Comparison of ENCODE assay signal across 24 cellular contexts in the genomic region with DNA sequence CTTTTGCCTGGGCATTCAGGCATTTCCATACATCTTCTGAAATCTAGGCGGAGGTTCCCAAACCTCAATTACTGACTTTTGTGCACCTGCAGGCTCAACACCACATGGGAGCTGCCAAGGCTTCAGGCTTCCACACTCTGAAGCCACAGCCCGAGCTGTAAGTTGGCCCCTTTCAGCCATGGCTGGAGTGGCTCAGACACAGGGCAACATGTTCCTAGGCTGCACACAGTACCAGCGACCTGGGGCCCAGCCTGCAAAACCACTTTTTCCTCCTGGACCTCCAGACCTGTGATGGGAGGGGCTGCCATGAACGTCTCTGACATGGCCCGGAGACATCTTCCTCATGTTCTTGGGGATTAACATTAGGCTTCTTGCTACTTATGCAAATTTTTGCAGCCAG.
"Had no signal": no experiment of that assay in that cellular context is flagged by ENCODE, and none has a peak within 500 bp of the region (broad histone marks: within the 10 kb centered on the region; RNA-seq: fewer than 3 reads in every experiment).

No MANE protein-coding gene starts in this region.

- DNase-seq: stimulated activated CD4-positive, alpha-beta T cell treated with anti-CD3 and anti-CD28 coated beads, Interleukin-2, amount 100 ng/mL, for 48 hours; stimulated activated CD4-positive, alpha-beta T cell treated with anti-CD3 and anti-CD28 coated beads, Interleukin-4, amount 100 ng/mL, for 1 hour; stimulated activated CD4-positive, alpha-beta T cell treated with anti-CD3 and anti-CD28 coated beads, Interleukin-4, amount 100 ng/mL, for 24 hours; stimulated activated CD4-positive, alpha-beta T cell treated with anti-CD3 and anti-CD28 coated beads, Interleukin-4, amount 100 ng/mL, for 4 hours; stimulated activated CD8-positive, alpha-beta memory T cell treated with anti-CD3 and anti-CD28 coated beads, Interleukin-4, amount 100 ng/mL, for 48 hours; stimulated activated naive B cell treated with anti-CD40 and anti-IgM and Interleukin-4, amounts not matched to agents 10 μg/mL and 1 μg/mL and 100 μg/mL, for 72 hours; stimulated activated naive CD4-positive, alpha-beta T cell; stimulated activated naive CD4-positive, alpha-beta T cell treated with Interleukin-2 at 50 U/mL for 16 hours; stimulated activated naive CD8-positive, alpha-beta T cell treated with anti-CD3 and anti-CD28 coated beads, Interleukin-15, amount 100 ng/mL, for 72 hours; stimulated activated naive CD8-positive, alpha-beta T cell treated with anti-CD3 and anti-CD28 coated beads, Interleukin-15, Interleukin-2, amounts not matched to agents 100 U/mL and 50 U/mL, for 24 hours; stomach; substantia nigra; testis; thyroid gland; tibial artery; transverse colon; trophoblast cell; upper lobe of left lung; upper lobe of right lung; uterus had no signal

- H3K27me3 ChIP-seq: stomach, suprapubic skin, testis, thyroid gland, tibial artery, tibial nerve, transverse colon, upper lobe of left lung, upper lobe of right lung, uterus, vagina had no signal

- H3K27ac ChIP-seq: stomach, suprapubic skin, testis, thoracic aorta, thyroid gland, tibial artery, tibial nerve, transverse colon, upper lobe of left lung, upper lobe of right lung, uterus, vagina had no signal

- H3K36me3 ChIP-seq: stomach, suprapubic skin, thoracic aorta, thyroid gland, tibial artery, tibial nerve, transverse colon, upper lobe of left lung, upper lobe of right lung, uterus, vagina had no signal

- H3K4me3 ChIP-seq: stomach, suprapubic skin, testis, thoracic aorta, thyroid gland, tibial artery, tibial nerve, transverse colon, upper lobe of left lung, upper lobe of right lung, uterus, vagina had no signal

- H3K9me3 ChIP-seq: suprapubic skin, testis, thoracic aorta, thyroid gland, tibial artery, tibial nerve, transverse colon, upper lobe of left lung, uterus, vagina had no signal

- H3K4me1 ChIP-seq: stomach, suprapubic skin, testis, thyroid gland, tibial artery, tibial nerve, transverse colon, upper lobe of left lung, upper lobe of right lung, uterus, vagina had no signal
